Comparison of ENCODE assay signal across 11 cellular contexts in genomic region chr2:11553661-11554429, GRCh38.
DNase-seq lines count a peak whose midpoint lies in the region; ATAC-seq and TF ChIP-seq lines count a peak whose summit lies in the region.
"Had no signal": no experiment of that assay in that cellular context is flagged by ENCODE, and none has a peak within 500 bp of the region (broad histone marks: within the 10 kb centered on the region; RNA-seq: fewer than 3 reads in every experiment).

No MANE protein-coding gene starts in this region.

- DNase-seq in AG10803 (ENCODE audit: low read depth) (peak; percentile 37), HFF-Myc (ENCODE audit: extremely low read depth, low read depth) (peak; percentile 30), RWPE2 (ENCODE audit: low spot score) (no peak), islet precursor cell (peak; percentile 90), NCI-H1417 (lab: John Stamatoyannopoulos, UW) (no peak)
- DNase-seq: amniotic stem cell, NCI-H1694 had no signal

- H3K27ac ChIP-seq in RWPE2 (ENCODE audit: poor library complexity, severe bottlenecking), result no peak overlapping the region
- H3K27ac ChIP-seq: epithelial cell of prostate had no signal

- H3K27me3 ChIP-seq in RWPE2 (ENCODE audit: insufficient read depth, poor library complexity, severe bottlenecking), result peaks cover 49% of the 10 kb centered on the region

- H3K4me3 ChIP-seq in AG10803 (ENCODE audit: low read length) (no peak overlapping the region), HFF-Myc (replicated peaks; ENCODE audit: low read depth, low read length) (no peak overlapping the region), RWPE2 (ENCODE audit: severe bottlenecking) (no peak overlapping the region)

- no peak for TF ChIP-seq CTCF in AG10803 (conservative IDR thresholded peaks at IDR 0.05; ENCODE audit: low read length)
- no peak for TF ChIP-seq CTCF in HFF-Myc (IDR thresholded peaks at IDR 0.05; ENCODE audit: low read depth, low read length, missing control alignments)
- no peak for TF ChIP-seq CTCF in RWPE2 (IDR thresholded peaks at IDR 0.05; ENCODE audit: poor library complexity, severe bottlenecking)

- no peaks in the 10 kb centered on the region; the same call in 1 of the 2 replicates for H3K36me3 ChIP-seq in RWPE2 (ENCODE audit: low read depth)

- ATAC-seq in RWPE2 (ENCODE audit: low read depth), result peak; percentile 62; the same call in 2 of the 3 replicates
- ATAC-seq in HG02798 (IDR thresholded peaks at IDR 0.05; ENCODE audit: poor library complexity, unreplicated experiment), result no peak
- no peak for ATAC-seq in HG03025 (IDR thresholded peaks at IDR 0.05; ENCODE audit: low FRiP score, unreplicated experiment)
- ATAC-seq in GM21381 (IDR thresholded peaks at IDR 0.05; ENCODE audit: unreplicated experiment), result no peak

- no peaks in the 10 kb centered on the region for H3K9me3 ChIP-seq in RWPE2 (ENCODE audit: severe bottlenecking)

- peaks cover 6% of the 10 kb centered on the region for H3K4me1 ChIP-seq in RWPE2 (ENCODE audit: insufficient read depth, poor library complexity, severe bottlenecking)

Comparison
In these comparisons a context has a peak if more than half of its experiments do, and no peak if none do; other contexts are left out.
1. DNase-seq: peak in AG10803 (single experiment), HFF-Myc (single experiment) and islet precursor cell (single experiment); none in RWPE2 (single experiment) and NCI-H1417 (0 of 3).